Comparison of ENCODE assay signal across 11 cellular contexts in genomic region chr19:56266060-56266459, GRCh38. TPM values are rescaled to one million over a fixed set of nuclear protein-coding genes. Genes with fewer than 3 reads are reported as not detected.
"Had no signal": no experiment of that assay in that cellular context is flagged by ENCODE, and none has a peak within 500 bp of the region (broad histone marks: within the 10 kb centered on the region; RNA-seq: fewer than 3 reads in every experiment).

No MANE protein-coding gene starts in this region.

- H3K27ac Mint-ChIP-seq: HFFc6 had no signal

- ATAC-seq: HCT116, K562 had no signal

- FAIRE-seq: HTR-8/SVneo, K562 had no signal

- H3K9me3 Mint-ChIP-seq: HFFc6 had no signal

- DNase-seq: GM23248, GOT3, H7, HFFc6, IMR-90 had no signal

- H3K4me3 Mint-ChIP-seq: HFFc6 had no signal

- H3K4me3 ChIP-seq: GM23248, HAP-1, K562 had no signal

RNA-seq across cellular contexts. Expression of gene EDDM13, which starts 6.5 kb away (rescaled TPM):
- total RNA-seq: GM23248, H4, H7, HFFc6, HT-29, IMR-90 had no signal
